In genomic region chr19:11766597-11767591, GRCh38 we compare ENCODE assay signal across 8 cellular contexts. TPM values are rescaled to one million over a fixed set of nuclear protein-coding genes. Genes with fewer than 3 reads are reported as not detected.
DNase-seq lines count a peak whose midpoint lies in the region; ATAC-seq, FAIRE-seq and TF ChIP-seq lines count a peak whose summit lies in the region.

TSS of gene ZNF441 (plus strand) at chr19:11767000. CDS start at chr19:11767194, 194 bp downstream.

- no peak for FAIRE-seq in kidney (lab: Jason Lieb, UNC)

- POLR2A ChIA-PET in AG04450 (lab: Yijun Ruan, JAX) = no interaction called here

- H3K36me3 ChIP-seq in kidney (ENCODE audit: control insufficient read depth in 1 of 2, insufficient read depth in 2 of 2, low read length in 2 of 2) = peaks cover 0 to 10% of the 10 kb centered on the region in 2 donors

- no peaks in the 10 kb centered on the region for H3K27me3 ChIP-seq in AG04450 (ENCODE audit: control insufficient read depth, insufficient read depth, low read length)

- intact Hi-C loops in kidney (cut with DNase I) = no loop called here

- DNase-seq in AG04450 (ENCODE audit: low read depth, low spot score) (peak; percentile 72), NCI-H345 treated with DMSO at 0.1 percent for 48 hours (lab: John Stamatoyannopoulos, UW; ENCODE audit: unreplicated experiment) (peak; percentile 18), cerebellar cortex (ENCODE audit: low spot score) (peak; percentile 95), kidney (peak; percentile 99)
- DNase-seq in activated CD4-positive, CD25-positive, alpha-beta regulatory T cell treated with anti-CD3 and anti-CD28 coated beads, Interleukin-2, amount 50 U/mL, for 72 hours = peak; percentile 97
- DNase-seq in stimulated activated CD4-positive, alpha-beta T cell treated with anti-CD3 and anti-CD28 coated beads, Interleukin-12 subunit alpha, Interleukin-12 subunit beta, amount 100 ng/mL, for 48 hours (ENCODE audit: low read depth in 2 of 3, low spot score in 1 of 3) = peak; percentile 90 to 95 (median 94)

- H3K9ac ChIP-seq in kidney (ENCODE audit: low read length in 2 of 2) = peak within 1 kb of the TSS; percentile 77 to 85

- CTCF ChIA-PET in AG04450 (lab: Charles Lee) = interaction anchor here (0.6 to 1.4 kb wide), 4 partner anchors 31 to 619 kb away, joined by 3 to 5 read pairs (median 4); no protein-coding TSS in a partner anchor

- H3K27ac ChIP-seq in AG04450 (ENCODE audit: low read depth, low read length) (peak within 1 kb of the TSS; percentile 68), kidney (ENCODE audit: low read depth in 2 of 2, low read length in 2 of 2) (peak within 1 kb of the TSS; percentile 81 to 96)

- H3K4me1 ChIP-seq in kidney (ENCODE audit: control insufficient read depth in 1 of 2, insufficient read depth in 1 of 2, low read depth in 1 of 2, low read length in 2 of 2) = peaks cover 9 to 16% of the 10 kb centered on the region in 2 donors

- H3K4me3 ChIP-seq in AG04450 (ENCODE audit: low read depth, low read length) (peak within 1 kb of the TSS; percentile 96), kidney (ENCODE audit: low read length in 2 of 2) (peak within 1 kb of the TSS; percentile 72 to 86)

- peaks cover 10% of the 10 kb centered on the region for H3K9me3 ChIP-seq in AG04450 (ENCODE audit: control insufficient read depth, insufficient read depth, low read length)
- H3K9me3 ChIP-seq in kidney (ENCODE audit: control insufficient read depth in 1 of 2, low read length in 2 of 2) = no peaks in the 10 kb centered on the region

- TF ChIP-seq CTCF in AG04450 (IDR thresholded peaks at IDR 0.05; ENCODE audit: low read depth, low read length) (no peak), kidney (IDR thresholded peaks at IDR 0.05; ENCODE audit: borderline replicate concordance, extremely low read depth, insufficient read depth) (no peak)

- ATAC-seq in GM18909 (IDR thresholded peaks at IDR 0.05; ENCODE audit: poor library complexity, unreplicated experiment) (peak; percentile 91), HG03139 (IDR thresholded peaks at IDR 0.05; ENCODE audit: unreplicated experiment) (peak; percentile 78)

RNA-seq across cellular contexts. Expression of gene ZNF441, which starts in this region (rescaled TPM):
- polyA plus RNA-seq in AG04450 (2011; rRNA removed) = 4.6 and 6.3 TPM in 2 replicates
- 6.9 and 9.2 TPM in 2 replicates for polyA minus RNA-seq in AG04450 (2011; rRNA and poly(A)+ RNA removed)
- total RNA-seq in kidney = 19.3 TPM
- 4.4 TPM for polyA plus RNA-seq in kidney (ENCODE audit: insufficient read depth, low read depth, low replicate concordance)

Comparison
In these comparisons a context has a peak if more than half of its experiments do, and no peak if none do; other contexts are left out.
1. Peak in every context shown above with its lines: DNase-seq, ATAC-seq, H3K4me3 ChIP-seq and H3K27ac ChIP-seq.
2. DNase-seq: peak in every context shown above with its lines; median percentile 99 in kidney; 97 in activated CD4-positive, CD25-positive, alpha-beta regulatory T cell treated with anti-CD3 and anti-CD28 coated beads, Interleukin-2, amount 50 U/mL, for 72 hours; 95 in cerebellar cortex; 94 in stimulated activated CD4-positive, alpha-beta T cell treated with anti-CD3 and anti-CD28 coated beads, Interleukin-12 subunit alpha, Interleukin-12 subunit beta, amount 100 ng/mL, for 48 hours; 72 in AG04450; 18 in NCI-H345 treated with DMSO at 0.1 percent for 48 hours.